21 cellular contexts compared by ENCODE assay signal in genomic region chr1:6100801-6101783, GRCh38. TPM values are rescaled to one million over a fixed set of nuclear protein-coding genes. Genes with fewer than 3 reads are reported as not detected.
DNase-seq lines count a peak whose midpoint lies in the region; ATAC-seq, FAIRE-seq and TF ChIP-seq lines count a peak whose summit lies in the region.
"Had no signal": no experiment of that assay in that cellular context is flagged by ENCODE, and none has a peak within 500 bp of the region (broad histone marks: within the 10 kb centered on the region; RNA-seq: fewer than 3 reads in every experiment).

No MANE protein-coding gene starts in this region.

- H3K27me3 ChIP-seq in DND-41 (ENCODE audit: insufficient read depth, low read length, poor library complexity) (no peaks in the 10 kb centered on the region), GM12878 (replicated peaks in 1 of 2; ENCODE audit: control insufficient read depth in 2 of 2, insufficient read depth in 2 of 2, low read length in 1 of 2) (no peaks in the 10 kb centered on the region), neural progenitor cell (no peaks in the 10 kb centered on the region)

- POLR2A ChIA-PET in GM12878 (lab: Charles Lee): interaction anchor here (0.7 kb wide), 1 partner anchor 808 kb away, joined by 3 read pairs; no protein-coding TSS in a partner anchor

- no peak overlapping the region for H3K27ac ChIP-seq in DND-41 (ENCODE audit: low read length)
- no peak overlapping the region for H3K27ac ChIP-seq in GM12878 (ENCODE audit: control insufficient read depth, insufficient read depth)
- peak overlapping the region; percentile 70 for H3K27ac ChIP-seq in neural progenitor cell
- H3K27ac ChIP-seq: C4-2B, gastrocnemius medialis had no signal

- H3K4me3 ChIP-seq in DND-41 (ENCODE audit: low read depth in 1 of 2, low read length in 2 of 2): no peak overlapping the region
- no peak overlapping the region for H3K4me3 ChIP-seq in GM12878
- H3K4me3 ChIP-seq in neural progenitor cell: no peak overlapping the region
- H3K4me3 ChIP-seq: gastrocnemius medialis had no signal

- no peaks in the 10 kb centered on the region for H3K9me3 Mint-ChIP-seq in neural progenitor cell

- H3K79me2 ChIP-seq in DND-41 (ENCODE audit: insufficient read depth, low read length): no peaks in the 10 kb centered on the region
- no peaks in the 10 kb centered on the region for H3K79me2 ChIP-seq in GM12878 (ENCODE audit: control insufficient read depth, insufficient read depth, low read length)
- no peaks in the 10 kb centered on the region for H3K79me2 ChIP-seq in neural progenitor cell (ENCODE audit: low read depth)

- RAD21 ChIA-PET in GM12878 (lab: Charles Lee; ENCODE audit: unreplicated experiment): no interaction called here

- no peak for TF ChIP-seq RAD21 in GM12878 (IDR thresholded peaks at IDR 0.05; ENCODE audit: insufficient read depth, low read depth, low read length)

- ATAC-seq in DND-41 (ENCODE audit: insufficient read depth, low read depth) (peak; percentile 18; the same call in 1 of the 3 replicates), GM12878 (peak; percentile 34)
- ATAC-seq: gastrocnemius medialis, SK-N-SH treated with all-trans-retinoic acid at 6 μM for 48 hours had no signal

- WGBS in GM12878 (ENCODE audit: insufficient coverage, insufficient replicate concordance, low lambda C conversion rate, missing lambda C conversion rate): 56% methylated on average over 20 of the region's 24 CpGs

- CTCF ChIA-PET in GM12878 (lab: Yijun Ruan, JAX): no interaction called here

- peaks cover 15% of the 10 kb centered on the region for H3K4me1 Mint-ChIP-seq in neural progenitor cell

- TF ChIP-seq CTCF in DND-41 (IDR thresholded peaks at IDR 0.05; ENCODE audit: borderline replicate concordance, extremely low read depth, low read length, poor library complexity, severe bottlenecking) (no peak), GM12878 (IDR thresholded peaks at IDR 0.05 in 2 of 3, conservative IDR thresholded peaks at IDR 0.05 in 1 of 3; ENCODE audit: control insufficient read depth in 2 of 3, extremely low read depth in 1 of 3, insufficient read depth in 1 of 3, low read depth in 3 of 3, low read length in 3 of 3) (no peak), neural progenitor cell (IDR thresholded peaks at IDR 0.05) (no peak)

- in situ Hi-C loops in GM12878 (cut with MboI): no loop called here

- H3K27me3 Mint-ChIP-seq in neural progenitor cell (ENCODE audit: insufficient read depth, low read depth): peaks cover 2% of the 10 kb centered on the region

- H3K4me3 Mint-ChIP-seq in neural progenitor cell: no peak overlapping the region

- intact Hi-C loops in GM12878 (cut with micrococcal nuclease; ENCODE audit: unreplicated experiment): no loop called here

- DNase-seq in activated CD8-positive, alpha-beta memory T cell treated with anti-CD3 and anti-CD28 coated beads for 24 hours: peak; percentile 71
- no peak for DNase-seq in activated CD8-positive, alpha-beta memory T cell treated with anti-CD3 and anti-CD28 coated beads, Interleukin-2, amount 50 U/mL, for 48 hours
- DNase-seq in DND-41 (no peak), GM12878 (ENCODE audit: low read depth, low spot score) (no peak), neural progenitor cell (ENCODE audit: low spot score) (peak; percentile 72), COLO829 (ENCODE audit: low spot score) (no peak), H54 (ENCODE audit: insufficient read length, low spot score) (no peak), cerebellar cortex (ENCODE audit: low spot score) (no peak)
- DNase-seq: activated CD4-positive, CD25-positive, alpha-beta regulatory T cell; activated gamma-delta T cell; cerebellar nuclear complex; DMS 273 treated with DMSO at 0.1 percent for 48 hours; effector CD4-positive, alpha-beta T cell; gastrocnemius medialis; GDM1; kidney glomerular epithelial cell; NCI-H1417; NCI-H524 treated with DMSO at 0.1 percent for 48 hours had no signal

- TF ChIP-seq EP300 in GM12878 (IDR thresholded peaks at IDR 0.05; ENCODE audit: borderline replicate concordance in 1 of 2, control insufficient read depth in 1 of 2, low read depth in 2 of 2, low read length in 2 of 2): no peak

- no TSS peak for BruUV-seq in GM12878 (replicated peaks; lab: Mats Ljungman, UMichigan)

- peaks cover 6% of the 10 kb centered on the region; the same call in 1 of the 2 replicates for H4K20me1 ChIP-seq in DND-41 (ENCODE audit: insufficient read depth, low read length)
- no peaks in the 10 kb centered on the region for H4K20me1 ChIP-seq in GM12878 (ENCODE audit: control insufficient read depth, insufficient read depth)
- H4K20me1 ChIP-seq in neural progenitor cell (ENCODE audit: low read depth): peaks cover 4% of the 10 kb centered on the region

- H3K9me3 ChIP-seq in DND-41 (ENCODE audit: insufficient read depth, low read length, severe bottlenecking) (no peaks in the 10 kb centered on the region), GM12878 (replicated peaks; ENCODE audit: control insufficient read depth, insufficient read depth, low read length) (no peaks in the 10 kb centered on the region), neural progenitor cell (ENCODE audit: low read depth) (no peaks in the 10 kb centered on the region)
- H3K9me3 ChIP-seq: gastrocnemius medialis had no signal

- FAIRE-seq in GM12878 (lab: Jason Lieb, UNC) (no peak), H54 (lab: Jason Lieb, UNC) (no peak)
- FAIRE-seq: astrocyte had no signal

- H3F3A ChIP-seq in neural progenitor cell (ENCODE audit: low read depth): peaks cover 6% of the 10 kb centered on the region

- H3K36me3 ChIP-seq in DND-41 (ENCODE audit: insufficient read depth, low read length) (peaks cover 26% of the 10 kb centered on the region), GM12878 (ENCODE audit: control insufficient read depth in 2 of 2, insufficient read depth in 2 of 2, low read length in 1 of 2) (peaks cover 0 to 8% of the 10 kb centered on the region in 2 experiments; a peak in 3 of 4 replicates), neural progenitor cell (no peaks in the 10 kb centered on the region)
- H3K36me3 ChIP-seq: gastrocnemius medialis had no signal

- H3K36me3 Mint-ChIP-seq in neural progenitor cell: peaks cover 3% of the 10 kb centered on the region

- TF ChIP-seq POLR2A in GM12878 (IDR thresholded peaks at IDR 0.05; ENCODE audit: low read depth, low read length): peak; percentile 53
- no peak for TF ChIP-seq POLR2A in H54 (IDR thresholded peaks at IDR 0.05; ENCODE audit: low read depth, low read length)

- no peak overlapping the region for H3K27ac Mint-ChIP-seq in neural progenitor cell

- H2AFZ ChIP-seq in DND-41 (ENCODE audit: low read depth, low read length): no peak overlapping the region
- no peak overlapping the region for H2AFZ ChIP-seq in GM12878 (ENCODE audit: control insufficient read depth, low read depth, low read length)
- H2AFZ ChIP-seq in neural progenitor cell (replicated peaks): no peak overlapping the region

- H3K4me1 ChIP-seq in DND-41 (ENCODE audit: insufficient read depth, low read length) (no peaks in the 10 kb centered on the region), GM12878 (ENCODE audit: control insufficient read depth, insufficient read depth, low read length) (no peaks in the 10 kb centered on the region), neural progenitor cell (peaks cover 25% of the 10 kb centered on the region)
- H3K4me1 ChIP-seq: gastrocnemius medialis had no signal

- SMC1A ChIA-PET in GM12878 (lab: Charles Lee; ENCODE audit: uncharacterized antibody, unreplicated experiment): no interaction called here

- H3K9ac ChIP-seq in DND-41 (ENCODE audit: low read depth, low read length): no peak overlapping the region
- H3K9ac ChIP-seq in GM12878 (ENCODE audit: control insufficient read depth, insufficient read depth, low read length): no peak overlapping the region
- no peak overlapping the region for H3K9ac ChIP-seq in neural progenitor cell

- H3K4me2 ChIP-seq in DND-41 (ENCODE audit: insufficient read depth, low read length) (no peak overlapping the region), GM12878 (ENCODE audit: control insufficient read depth, insufficient read depth) (no peak overlapping the region), neural progenitor cell (peak overlapping the region; percentile 67)

TF ChIP-seq in GM12878, 131 proteins besides CTCF, POLR2A, EP300 and RAD21:
- peak; percentile 67; the same call in 1 of the 2 replicates for TF ChIP-seq POLR2AphosphoS2 (IDR thresholded peaks at IDR 0.05; ENCODE audit: low read depth, low read length)
- TF ChIP-seq POLR2AphosphoS5 (IDR thresholded peaks at IDR 0.05; ENCODE audit: low read length): peak; percentile 63; the same call in 1 of the 2 replicates
- no peak for TF ChIP-seq ATF7 (IDR thresholded peaks at IDR 0.05; ENCODE audit: low read depth)

RNA-seq across cellular contexts. Expression of gene KCNAB2, which starts 55.4 kb away (rescaled TPM):
- total RNA-seq in GM12878 (2013; cell fraction: nucleolus; rRNA removed): 140 and 169 TPM in 2 replicates
- 46.6 and 55.6 TPM in 2 replicates for total RNA-seq in GM12878 (2014; rRNA removed)
- 34.8 and 36.9 TPM in 2 replicates for total RNA-seq in GM12878 (2014; rRNA removed; fragmentation: Illumina TruSeq; extraction: Trizol)
- total RNA-seq in GM12878 (2021): 118 and 123 TPM in 2 replicates
- 19.6 TPM for polyA plus RNA-seq in GM12878 (2011; ENCODE audit: low read depth)
- polyA plus RNA-seq in GM12878 (2011; rRNA removed): 59.0 and 117 TPM in 2 replicates
- polyA plus RNA-seq in GM12878 (2011; cell fraction: cytosol; rRNA removed): 99.8 and 112 TPM in 2 replicates
- polyA plus RNA-seq in GM12878 (2011; cell fraction: nucleus; rRNA removed): 639 and 737 TPM in 2 replicates
- 60.1 and 83.6 TPM in 2 replicates for polyA plus RNA-seq in GM12878 (2012)
- polyA plus RNA-seq in GM12878 (2014; fragmentation: Illumina TruSeq; extraction: Trizol): 23.7 and 57.4 TPM in 2 replicates
- 1 to 10 TPM; 2.9 to 4.7 TPM for polyA plus RNA-seq in GM12878 (2014; fragmentation: Nextera tagmentation; extraction: Ambion mirVana)
- polyA plus RNA-seq in GM12878 (2014; rRNA removed): 98.9 and 115 TPM in 2 replicates
- 10 to 100 TPM; 67.5 to 73.2 TPM for polyA plus RNA-seq in GM12878 (2016; fragmentation: Nextera tagmentation; extraction: Ambion mirVana)
- polyA minus RNA-seq in GM12878 (2011; rRNA and poly(A)+ RNA removed): 64.4 and 91.4 TPM in 2 replicates
- 39.9 and 41.6 TPM in 2 replicates for polyA minus RNA-seq in GM12878 (2011; cell fraction: cytosol; rRNA and poly(A)+ RNA removed)
- polyA minus RNA-seq in GM12878 (2011; cell fraction: nucleus; rRNA and poly(A)+ RNA removed): 90.3 and 105 TPM in 2 replicates
- total RNA-seq in neural progenitor cell (ENCODE audit: low replicate concordance): 2.2 and 8.5 TPM in 2 replicates

Comparison
In these comparisons a context has a peak if more than half of its experiments do, and no peak if none do; other contexts are left out.
1. DNase-seq: peak in activated CD8-positive, alpha-beta memory T cell treated with anti-CD3 and anti-CD28 coated beads for 24 hours (single experiment) and neural progenitor cell (single experiment); none in activated CD8-positive, alpha-beta memory T cell treated with anti-CD3 and anti-CD28 coated beads, Interleukin-2, amount 50 U/mL, for 48 hours (single experiment), DND-41 (single experiment), GM12878 (single experiment), COLO829 (single experiment), H54 (single experiment) and cerebellar cortex (single experiment).